Comparison of ENCODE assay signal across 15 cellular contexts in the genomic region with DNA sequence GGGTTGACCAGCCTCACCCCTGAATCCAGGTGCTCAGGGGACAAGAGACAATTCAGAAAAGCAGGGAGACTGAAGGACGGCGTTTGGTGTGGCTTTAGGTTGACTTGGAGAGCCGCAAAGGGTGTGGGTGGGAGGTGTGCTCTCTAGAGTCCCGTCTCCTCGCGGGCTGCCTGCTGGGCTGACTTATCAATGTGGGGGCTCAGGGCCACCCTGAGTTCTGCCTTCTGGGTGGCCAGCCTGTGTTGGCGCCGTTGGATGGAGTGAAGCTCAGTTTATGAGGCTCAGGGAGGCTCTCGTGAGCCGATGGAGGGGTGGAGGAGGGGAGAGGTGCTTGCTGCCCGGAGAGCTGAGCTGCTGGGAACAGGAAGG.
"Had no signal": no experiment of that assay in that cellular context is flagged by ENCODE, and none has a peak within 500 bp of the region (broad histone marks: within the 10 kb centered on the region; RNA-seq: fewer than 3 reads in every experiment).

No MANE protein-coding gene starts in this region.

- H3K9me3 ChIP-seq: colonic mucosa had no signal

- H3K36me3 ChIP-seq: cardiac muscle cell, colonic mucosa had no signal

- ATAC-seq: activated CD8-positive, alpha-beta T cell treated with anti-CD3 and anti-CD28 coated beads for 36 hours; activated T-cell treated with anti-CD3 and anti-CD28 coated beads, Interleukin-2, amount 50 U/mL, for 72 hours; sciatic nerve had no signal

- H3K27me3 ChIP-seq: cardiac muscle cell, colonic mucosa, hepatocyte had no signal

- H3K4me3 Mint-ChIP-seq: activated CD8-positive, alpha-beta T cell treated with anti-CD3 and anti-CD28 coated beads for 36 hours; activated T-cell treated with anti-CD3 and anti-CD28 coated beads, Interleukin-2, amount 50 U/mL, for 72 hours; stimulated activated naive CD8-positive, alpha-beta T cell treated with anti-CD3 and anti-CD28 coated beads, Interleukin-15, Interleukin-2, amounts not matched to agents 100 ng/mL and 50 ng/mL, for 24 hours had no signal

- H3K27ac Mint-ChIP-seq: activated CD8-positive, alpha-beta T cell treated with anti-CD3 and anti-CD28 coated beads for 36 hours; activated T-cell treated with anti-CD3 and anti-CD28 coated beads, Interleukin-2, amount 50 U/mL, for 72 hours; progenitor cell of endocrine pancreas; stimulated activated naive CD8-positive, alpha-beta T cell treated with anti-CD3 and anti-CD28 coated beads, Interleukin-15, Interleukin-2, amounts not matched to agents 100 ng/mL and 50 ng/mL, for 24 hours had no signal

- H3K4me1 ChIP-seq: colonic mucosa had no signal

- H3K27me3 Mint-ChIP-seq: activated CD8-positive, alpha-beta T cell treated with anti-CD3 and anti-CD28 coated beads for 36 hours; progenitor cell of endocrine pancreas; stimulated activated naive CD8-positive, alpha-beta T cell treated with anti-CD3 and anti-CD28 coated beads, Interleukin-15, Interleukin-2, amounts not matched to agents 100 ng/mL and 50 ng/mL, for 24 hours had no signal

- H3K9me3 Mint-ChIP-seq: activated CD8-positive, alpha-beta T cell treated with anti-CD3 and anti-CD28 coated beads for 36 hours; stimulated activated naive CD8-positive, alpha-beta T cell treated with anti-CD3 and anti-CD28 coated beads, Interleukin-15, Interleukin-2, amounts not matched to agents 100 ng/mL and 50 ng/mL, for 24 hours had no signal

- H3K4me3 ChIP-seq: cardiac muscle cell, colonic mucosa, hepatocyte had no signal

- DNase-seq: activated CD4-positive, alpha-beta T cell treated with anti-CD3 and anti-CD28 coated beads for 4 hours; activated CD8-positive, alpha-beta memory T cell treated with anti-CD3 and anti-CD28 coated beads, Interleukin-2, amount 50 U/mL, for 4 hours; activated CD8-positive, alpha-beta T cell treated with anti-CD3 and anti-CD28 coated beads for 36 hours; activated T-cell treated with anti-CD3 and anti-CD28 coated beads, Interleukin-2, amount 50 U/mL, for 72 hours; colonic mucosa; effector memory CD4-positive, alpha-beta T cell; nucleus accumbens; stimulated activated CD4-positive, alpha-beta T cell treated with anti-CD3 and anti-CD28 coated beads, Interleukin-2, amount 100 ng/mL, for 24 hours; T1000 had no signal

- H2AFZ ChIP-seq: hepatocyte had no signal

- H3K27ac ChIP-seq: cardiac muscle cell, colonic mucosa, hepatocyte, VCaP had no signal

- H3K4me2 ChIP-seq: hepatocyte had no signal
